Comparison of ENCODE assay signal across 8 cellular contexts in genomic region chr10:13100349-13101294, GRCh38. TPM values are rescaled to one million over a fixed set of nuclear protein-coding genes. Genes with fewer than 3 reads are reported as not detected.
DNase-seq lines count a peak whose midpoint lies in the region; ATAC-seq and TF ChIP-seq lines count a peak whose summit lies in the region.

No MANE protein-coding gene starts in this region.

- peaks cover 0 to 6% (median 4%) of the 10 kb centered on the region in 3 donors for H3K36me3 ChIP-seq in skeletal muscle tissue (ENCODE audit: control insufficient read depth in 3 of 3, insufficient read depth in 3 of 3, low read length in 3 of 3)

- H3K27me3 ChIP-seq in skeletal muscle tissue (ENCODE audit: control insufficient read depth in 3 of 3, insufficient read depth in 3 of 3, low read length in 3 of 3) = no peaks in the 10 kb centered on the region

- DNase-seq in A172 (ENCODE audit: low spot score) (peak; percentile 34), RKO (ENCODE audit: low spot score) (peak; percentile 64), iPS-NIHi11 (ENCODE audit: low spot score) (peak; percentile 47), SKM-1 (lab: John Stamatoyannopoulos, UW; ENCODE audit: unreplicated experiment) (no peak)

- ATAC-seq in GM18502 (IDR thresholded peaks at IDR 0.05; ENCODE audit: poor library complexity, unreplicated experiment) (peak; percentile 35), HG02885 (IDR thresholded peaks at IDR 0.05; ENCODE audit: poor library complexity, unreplicated experiment) (peak; percentile 31)

- peak overlapping the region; percentile 90 to 96 (median 90) for H3K9ac ChIP-seq in skeletal muscle tissue (ENCODE audit: low read depth in 1 of 3, low read length in 3 of 3)

- peak overlapping the region; percentile 84 to 96 (median 87) for H3K4me3 ChIP-seq in skeletal muscle tissue (ENCODE audit: low read length in 3 of 3)

- peak overlapping the region; percentile 97 for H3K27ac ChIP-seq in skeletal muscle tissue (ENCODE audit: low read depth, low read length)

- peaks cover 21% of the 10 kb centered on the region for H3K36me3 Mint-ChIP-seq in brain

- peaks cover 6% of the 10 kb centered on the region for H3K27me3 Mint-ChIP-seq in brain

- no peaks in the 10 kb centered on the region for H3K9me3 ChIP-seq in skeletal muscle tissue (ENCODE audit: control insufficient read depth in 3 of 3, low read length in 3 of 3)

- peaks cover 35% of the 10 kb centered on the region for H3K4me1 Mint-ChIP-seq in brain

- H3K4me1 ChIP-seq in skeletal muscle tissue (ENCODE audit: control insufficient read depth in 3 of 3, insufficient read depth in 3 of 3, low read length in 3 of 3) = peaks cover 24 to 40% (median 38%) of the 10 kb centered on the region in 3 donors

- no peaks in the 10 kb centered on the region for H3K9me3 Mint-ChIP-seq in brain

- TF ChIP-seq CTCF in brain (conservative IDR thresholded peaks at IDR 0.05) = no peak

- peak overlapping the region; percentile 82 to 95 (median 88) for H3K4me3 Mint-ChIP-seq in brain

- peak overlapping the region; percentile 37 to 91 (median 48) for H3K27ac Mint-ChIP-seq in brain

RNA-seq across cellular contexts. Expression of gene OPTN, which starts 0.7 kb away (rescaled TPM):
- total RNA-seq in A172 (2014; rRNA removed; shearing (Covaris generic)) = 73.9 and 76.6 TPM in 2 replicates
- 58.3 TPM for polyA plus RNA-seq in brain (ENCODE audit: insufficient read depth, low read depth, low replicate concordance)
- 13.0 TPM for total RNA-seq in skeletal muscle tissue
